In the genomic region with DNA sequence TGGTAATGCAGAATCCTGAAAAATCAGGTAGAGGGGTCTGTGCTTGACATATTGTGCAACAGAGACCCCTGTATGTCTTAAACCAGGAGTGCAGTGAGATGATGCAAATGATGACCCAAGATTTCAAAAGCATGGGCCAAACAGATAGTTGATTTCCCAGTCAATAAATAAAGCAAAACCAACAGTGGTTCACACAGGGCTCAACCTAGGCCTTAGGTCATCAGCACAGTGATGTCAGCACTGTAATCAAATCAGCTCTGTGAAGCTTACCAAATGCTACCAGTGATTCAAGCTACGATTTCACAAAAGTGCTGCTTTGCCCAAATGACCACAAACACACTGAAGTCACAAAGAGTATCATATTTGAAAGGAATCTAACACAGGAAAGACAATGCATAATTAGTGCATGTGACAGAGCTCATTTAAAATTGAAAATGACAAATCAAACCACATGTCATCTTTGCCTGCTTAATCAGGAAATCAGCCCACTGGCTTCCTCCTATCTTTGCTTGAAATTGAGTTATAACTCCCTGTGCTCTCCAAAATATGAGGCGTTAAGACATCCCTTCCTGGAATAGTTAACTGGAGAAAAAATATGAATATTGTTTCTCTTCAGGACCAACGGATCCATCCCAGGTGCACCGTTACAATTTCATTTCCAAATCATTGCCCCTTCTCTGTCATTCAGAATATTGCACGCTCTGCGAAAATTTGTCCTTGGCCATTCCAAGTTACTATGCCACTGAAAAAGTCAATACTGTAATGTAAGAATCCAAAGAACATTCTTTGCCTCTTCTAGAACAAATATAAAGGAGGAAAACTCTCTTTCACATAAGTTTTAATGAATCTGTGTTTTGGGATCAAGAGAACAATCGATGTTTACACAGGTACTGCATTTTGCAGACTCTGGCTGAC, we compare ENCODE assay signal across 1 cellular context.
A peak's percentile ranks its signal among the peaks of the same experiment; 100 is the strongest.
TF ChIP-seq lines count a peak whose summit lies in the region.

No MANE protein-coding gene starts in this region.

TF ChIP-seq in IMR-90, 13 proteins besides CTCF, POLR2A, EP300 and RAD21:
- TF ChIP-seq MXI1 (IDR thresholded peaks at IDR 0.05; ENCODE audit: borderline replicate concordance, low read depth, low read length) (no peak), MAFK (IDR thresholded peaks at IDR 0.05; ENCODE audit: low read depth, low read length) (0 out of 2 replicates have a peak, but pooled peaks have one; percentile 43), CEBPB (IDR thresholded peaks at IDR 0.05; ENCODE audit: low read depth, low read length) (peak; percentile 53; the same call in 1 of the 2 replicates), RCOR1 (IDR thresholded peaks at IDR 0.05; ENCODE audit: insufficient replicate concordance, low read length) (no peak)
TF ChIP-seq in IMR-90: peak in this region for 2.
